ENCODE assay signal across 14 cellular contexts in genomic region chr17:8106980-8107379, GRCh38. TPM values are rescaled to one million over a fixed set of nuclear protein-coding genes. Genes with fewer than 3 reads are reported as not detected.
"Had no signal": no experiment of that assay in that cellular context is flagged by ENCODE, and none has a peak within 500 bp of the region (broad histone marks: within the 10 kb centered on the region; RNA-seq: fewer than 3 reads in every experiment).

No MANE protein-coding gene starts in this region.

RNA-seq across cellular contexts. Expression of gene ALOXE3, which starts 11.3 kb away (rescaled TPM):
- total RNA-seq: activated B cell treated with CpG ODN at 0.5 μM for 24 hours; activated CD4-positive, alpha-beta T cell treated with anti-CD3 and anti-CD28 coated beads, Interleukin-2, amount 10 ng/mL, durations not matched to agents 24 days and 14 days; activated naive CD4-positive, alpha-beta T cell treated with anti-CD3 and anti-CD28 coated beads for 36 hours; activated T-cell treated with anti-CD3 and anti-CD28 coated beads, Interleukin-2, amount 50 U/mL, for 4 hours; activated T-cell treated with anti-CD3 and anti-CD28 coated beads, Interleukin-2, amount 50 U/mL, for 72 hours; activated T-helper 1 cell treated with anti-CD3 and anti-CD28 coated beads, Interleukin-12 subunit alpha, Interleukin-12 subunit beta, Interleukin-2, Interleukin-4 antibody, amounts not matched to agents 30 ng/mL and 10 ng/mL and 1 ng/mL, durations not matched to agents 14 hours and 24 hours and 36 hours; adrenal gland; aorta; body of pancreas; cardiac septum; T-helper 1 cell treated with Interleukin-12 subunit alpha and Interleukin-12 subunit beta and Interleukin-4 antibody, amounts not matched to agents 30 ng/mL and 1 ng/mL, for 36 hours had no signal
- polyA plus RNA-seq: adrenal gland, aorta had no signal

RNA-seq across cellular contexts. Expression of gene HES7, which starts 16.9 kb away (rescaled TPM):
- total RNA-seq: body of pancreas, breast epithelium had no signal

RNA-seq across cellular contexts. Expression of gene ALOX12B, which starts 19.5 kb away (rescaled TPM):
- total RNA-seq: adrenal gland; aorta; astrocyte; body of pancreas; breast epithelium; cardiac septum; cerebellum; T-helper 1 cell treated with Interleukin-12 subunit alpha and Interleukin-12 subunit beta and Interleukin-4 antibody, amounts not matched to agents 30 ng/mL and 1 ng/mL, for 36 hours had no signal
- polyA plus RNA-seq: adrenal gland had no signal
